16 cellular contexts compared by ENCODE assay signal in genomic region chr20:18663932-18664331, GRCh38.
"Had no signal": no experiment of that assay in that cellular context is flagged by ENCODE, and none has a peak within 500 bp of the region (broad histone marks: within the 10 kb centered on the region; RNA-seq: fewer than 3 reads in every experiment).

No MANE protein-coding gene starts in this region.

- H3K4me1 ChIP-seq: adrenal gland had no signal

- H3K27me3 ChIP-seq: adrenal gland, brain microvascular endothelial cell, neutrophil had no signal

- H3K27ac ChIP-seq: adrenal gland, brain microvascular endothelial cell, neutrophil, skin epidermis had no signal

- FAIRE-seq: TTC549 had no signal

- H3K36me3 ChIP-seq: adrenal gland, brain microvascular endothelial cell, neutrophil had no signal

- DNase-seq: activated CD4-positive, alpha-beta T cell treated with anti-CD3 and anti-CD28 coated beads, Interleukin-2, amount 50 U/mL, for 1 hour; activated CD4-positive, CD25-positive, alpha-beta regulatory T cell; activated naive CD4-positive, alpha-beta T cell treated with anti-CD3 and anti-CD28 coated beads, Interleukin-2, amount 10 ng/mL, durations not matched to agents 7 days and 5 days; activated T-cell treated with anti-CD3 and anti-CD28 coated beads for 4 hours; adrenal gland; brain microvascular endothelial cell; glutamatergic neuron; immature natural killer cell; naive thymus-derived CD4-positive, alpha-beta T cell; stimulated activated naive B cell treated with anti-CD40 and anti-IgM and Interleukin-4, amounts not matched to agents 10 μg/mL and 1 μg/mL and 100 μg/mL, for 72 hours; substantia nigra; T-helper 2 cell; trophoblast cell had no signal

- H3K9me3 ChIP-seq: adrenal gland, neutrophil had no signal

- H3K4me3 ChIP-seq: adrenal gland, skin epidermis had no signal
